1 cellular context compared by ENCODE assay signal in the genomic region with DNA sequence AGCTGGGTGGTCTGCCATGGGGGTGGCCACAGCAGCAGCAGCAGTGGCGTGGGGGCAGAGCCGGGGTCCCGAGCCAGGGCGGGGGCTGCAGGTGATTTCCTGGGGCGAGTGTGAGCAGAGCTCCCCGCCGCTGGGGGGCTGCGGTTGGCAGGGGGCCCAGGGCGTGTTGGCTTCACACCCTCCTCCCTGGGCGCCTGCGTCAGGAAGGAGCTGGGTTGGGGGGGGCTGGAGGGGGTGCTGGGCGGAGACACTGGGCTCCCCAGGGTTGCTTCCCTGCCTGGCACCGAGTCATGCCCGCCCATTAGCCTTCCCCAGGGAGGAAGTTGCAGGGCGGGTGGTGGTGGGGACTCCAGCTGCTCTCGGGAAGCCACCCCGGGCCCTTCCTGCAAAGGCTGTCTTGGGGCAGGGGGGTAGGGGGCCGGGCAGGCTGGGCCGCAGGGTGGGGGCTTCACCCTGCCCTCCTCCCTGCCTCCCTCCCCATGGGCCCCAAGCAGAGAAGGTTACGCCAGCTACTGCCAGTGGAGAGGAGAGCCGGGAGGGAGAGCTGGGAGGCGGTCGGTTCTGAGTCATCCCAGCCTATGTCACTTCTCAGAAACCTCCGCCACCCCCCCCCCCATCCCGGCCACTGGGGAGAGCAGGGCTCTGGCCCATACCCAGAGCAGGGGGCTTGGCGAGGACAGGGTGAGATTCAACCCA.
TF ChIP-seq lines count a peak whose summit lies in the region.

No MANE protein-coding gene starts in this region.

TF ChIP-seq in HepG2, 621 proteins besides CTCF, POLR2A, EP300 and RAD21 (continued from another document and continues in another):
- TF ChIP-seq, protein P1, sequence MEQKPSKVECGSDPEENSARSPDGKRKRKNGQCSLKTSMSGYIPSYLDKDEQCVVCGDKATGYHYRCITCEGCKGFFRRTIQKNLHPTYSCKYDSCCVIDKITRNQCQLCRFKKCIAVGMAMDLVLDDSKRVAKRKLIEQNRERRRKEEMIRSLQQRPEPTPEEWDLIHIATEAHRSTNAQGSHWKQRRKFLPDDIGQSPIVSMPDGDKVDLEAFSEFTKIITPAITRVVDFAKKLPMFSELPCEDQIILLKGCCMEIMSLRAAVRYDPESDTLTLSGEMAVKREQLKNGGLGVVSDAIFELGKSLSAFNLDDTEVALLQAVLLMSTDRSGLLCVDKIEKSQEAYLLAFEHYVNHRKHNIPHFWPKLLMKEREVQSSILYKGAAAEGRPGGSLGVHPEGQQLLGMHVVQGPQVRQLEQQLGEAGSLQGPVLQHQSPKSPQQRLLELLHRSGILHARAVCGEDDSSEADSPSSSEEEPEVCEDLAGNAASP (CRISPR knock-in tag; IDR thresholded peaks at IDR 0.05; ENCODE audit: borderline replicate concordance): no peak
- TF ChIP-seq ZNF572 (CRISPR knock-in tag; IDR thresholded peaks at IDR 0.05): no peak
- no peak for TF ChIP-seq ATRX (CRISPR knock-in tag; IDR thresholded peaks at IDR 0.05; ENCODE audit: borderline replicate concordance)
- TF ChIP-seq TARDBP (CRISPR knock-in tag; IDR thresholded peaks at IDR 0.05): no peak
- no peak for TF ChIP-seq MIER3 (CRISPR knock-in tag; IDR thresholded peaks at IDR 0.05; ENCODE audit: borderline replicate concordance)
- 0 out of 2 replicates have a peak, but pooled peaks have one; percentile 24 for TF ChIP-seq ZNF709 (CRISPR knock-in tag; IDR thresholded peaks at IDR 0.05)
- no peak for TF ChIP-seq SYNCRIP (IDR thresholded peaks at IDR 0.05; ENCODE audit: insufficient read depth, low read depth, low read length)
- no peak for TF ChIP-seq ZNF44 (CRISPR knock-in tag; IDR thresholded peaks at IDR 0.05)
- TF ChIP-seq RFXAP (CRISPR knock-in tag; IDR thresholded peaks at IDR 0.05; ENCODE audit: borderline replicate concordance): no peak
- TF ChIP-seq, protein P2, sequence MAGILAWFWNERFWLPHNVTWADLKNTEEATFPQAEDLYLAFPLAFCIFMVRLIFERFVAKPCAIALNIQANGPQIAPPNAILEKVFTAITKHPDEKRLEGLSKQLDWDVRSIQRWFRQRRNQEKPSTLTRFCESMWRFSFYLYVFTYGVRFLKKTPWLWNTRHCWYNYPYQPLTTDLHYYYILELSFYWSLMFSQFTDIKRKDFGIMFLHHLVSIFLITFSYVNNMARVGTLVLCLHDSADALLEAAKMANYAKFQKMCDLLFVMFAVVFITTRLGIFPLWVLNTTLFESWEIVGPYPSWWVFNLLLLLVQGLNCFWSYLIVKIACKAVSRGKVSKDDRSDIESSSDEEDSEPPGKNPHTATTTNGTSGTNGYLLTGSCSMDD (CRISPR knock-in tag; IDR thresholded peaks at IDR 0.05): no peak
- TF ChIP-seq ZNF292 (CRISPR knock-in tag; IDR thresholded peaks at IDR 0.05; ENCODE audit: borderline replicate concordance, low read depth): no peak
- no peak for TF ChIP-seq ZNF891 (CRISPR knock-in tag; IDR thresholded peaks at IDR 0.05)
- no peak for TF ChIP-seq BRD4 (CRISPR knock-in tag; IDR thresholded peaks at IDR 0.05)
- TF ChIP-seq IRF2 (CRISPR knock-in tag; IDR thresholded peaks at IDR 0.05): no peak
- TF ChIP-seq SKIL (CRISPR knock-in tag; IDR thresholded peaks at IDR 0.05; ENCODE audit: borderline replicate concordance): no peak
- no peak for TF ChIP-seq SP140L (CRISPR knock-in tag; IDR thresholded peaks at IDR 0.05; ENCODE audit: borderline replicate concordance)
- TF ChIP-seq ZNF234 (CRISPR knock-in tag; conservative IDR thresholded peaks at IDR 0.05): no peak
- no peak for TF ChIP-seq ZNF75D (CRISPR knock-in tag; IDR thresholded peaks at IDR 0.05; ENCODE audit: borderline replicate concordance)
- TF ChIP-seq MZF1 (CRISPR knock-in tag; IDR thresholded peaks at IDR 0.05; ENCODE audit: borderline replicate concordance): no peak
- TF ChIP-seq, protein P3, sequence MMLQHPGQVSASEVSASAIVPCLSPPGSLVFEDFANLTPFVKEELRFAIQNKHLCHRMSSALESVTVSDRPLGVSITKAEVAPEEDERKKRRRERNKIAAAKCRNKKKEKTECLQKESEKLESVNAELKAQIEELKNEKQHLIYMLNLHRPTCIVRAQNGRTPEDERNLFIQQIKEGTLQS (CRISPR knock-in tag; IDR thresholded peaks at IDR 0.05): peak; percentile 57
- TF ChIP-seq, protein P4, sequence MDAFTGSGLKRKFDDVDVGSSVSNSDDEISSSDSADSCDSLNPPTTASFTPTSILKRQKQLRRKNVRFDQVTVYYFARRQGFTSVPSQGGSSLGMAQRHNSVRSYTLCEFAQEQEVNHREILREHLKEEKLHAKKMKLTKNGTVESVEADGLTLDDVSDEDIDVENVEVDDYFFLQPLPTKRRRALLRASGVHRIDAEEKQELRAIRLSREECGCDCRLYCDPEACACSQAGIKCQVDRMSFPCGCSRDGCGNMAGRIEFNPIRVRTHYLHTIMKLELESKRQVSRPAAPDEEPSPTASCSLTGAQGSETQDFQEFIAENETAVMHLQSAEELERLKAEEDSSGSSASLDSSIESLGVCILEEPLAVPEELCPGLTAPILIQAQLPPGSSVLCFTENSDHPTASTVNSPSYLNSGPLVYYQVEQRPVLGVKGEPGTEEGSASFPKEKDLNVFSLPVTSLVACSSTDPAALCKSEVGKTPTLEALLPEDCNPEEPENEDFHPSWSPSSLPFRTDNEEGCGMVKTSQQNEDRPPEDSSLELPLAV (CRISPR knock-in tag; conservative IDR thresholded peaks at IDR 0.05; ENCODE audit: low read depth): no peak
- TF ChIP-seq ZSCAN22 (CRISPR knock-in tag; IDR thresholded peaks at IDR 0.05): no peak
- no peak for TF ChIP-seq ZEB1 (IDR thresholded peaks at IDR 0.05; ENCODE audit: insufficient replicate concordance, low read depth)
- no peak for TF ChIP-seq THAP11 (CRISPR knock-in tag; IDR thresholded peaks at IDR 0.05)
- TF ChIP-seq KAT7 (CRISPR knock-in tag; IDR thresholded peaks at IDR 0.05; ENCODE audit: borderline replicate concordance): no peak
- TF ChIP-seq ATAD3A (CRISPR knock-in tag; IDR thresholded peaks at IDR 0.05): no peak
- TF ChIP-seq ZNF24 (IDR thresholded peaks at IDR 0.05): no peak
- TF ChIP-seq, protein P5, sequence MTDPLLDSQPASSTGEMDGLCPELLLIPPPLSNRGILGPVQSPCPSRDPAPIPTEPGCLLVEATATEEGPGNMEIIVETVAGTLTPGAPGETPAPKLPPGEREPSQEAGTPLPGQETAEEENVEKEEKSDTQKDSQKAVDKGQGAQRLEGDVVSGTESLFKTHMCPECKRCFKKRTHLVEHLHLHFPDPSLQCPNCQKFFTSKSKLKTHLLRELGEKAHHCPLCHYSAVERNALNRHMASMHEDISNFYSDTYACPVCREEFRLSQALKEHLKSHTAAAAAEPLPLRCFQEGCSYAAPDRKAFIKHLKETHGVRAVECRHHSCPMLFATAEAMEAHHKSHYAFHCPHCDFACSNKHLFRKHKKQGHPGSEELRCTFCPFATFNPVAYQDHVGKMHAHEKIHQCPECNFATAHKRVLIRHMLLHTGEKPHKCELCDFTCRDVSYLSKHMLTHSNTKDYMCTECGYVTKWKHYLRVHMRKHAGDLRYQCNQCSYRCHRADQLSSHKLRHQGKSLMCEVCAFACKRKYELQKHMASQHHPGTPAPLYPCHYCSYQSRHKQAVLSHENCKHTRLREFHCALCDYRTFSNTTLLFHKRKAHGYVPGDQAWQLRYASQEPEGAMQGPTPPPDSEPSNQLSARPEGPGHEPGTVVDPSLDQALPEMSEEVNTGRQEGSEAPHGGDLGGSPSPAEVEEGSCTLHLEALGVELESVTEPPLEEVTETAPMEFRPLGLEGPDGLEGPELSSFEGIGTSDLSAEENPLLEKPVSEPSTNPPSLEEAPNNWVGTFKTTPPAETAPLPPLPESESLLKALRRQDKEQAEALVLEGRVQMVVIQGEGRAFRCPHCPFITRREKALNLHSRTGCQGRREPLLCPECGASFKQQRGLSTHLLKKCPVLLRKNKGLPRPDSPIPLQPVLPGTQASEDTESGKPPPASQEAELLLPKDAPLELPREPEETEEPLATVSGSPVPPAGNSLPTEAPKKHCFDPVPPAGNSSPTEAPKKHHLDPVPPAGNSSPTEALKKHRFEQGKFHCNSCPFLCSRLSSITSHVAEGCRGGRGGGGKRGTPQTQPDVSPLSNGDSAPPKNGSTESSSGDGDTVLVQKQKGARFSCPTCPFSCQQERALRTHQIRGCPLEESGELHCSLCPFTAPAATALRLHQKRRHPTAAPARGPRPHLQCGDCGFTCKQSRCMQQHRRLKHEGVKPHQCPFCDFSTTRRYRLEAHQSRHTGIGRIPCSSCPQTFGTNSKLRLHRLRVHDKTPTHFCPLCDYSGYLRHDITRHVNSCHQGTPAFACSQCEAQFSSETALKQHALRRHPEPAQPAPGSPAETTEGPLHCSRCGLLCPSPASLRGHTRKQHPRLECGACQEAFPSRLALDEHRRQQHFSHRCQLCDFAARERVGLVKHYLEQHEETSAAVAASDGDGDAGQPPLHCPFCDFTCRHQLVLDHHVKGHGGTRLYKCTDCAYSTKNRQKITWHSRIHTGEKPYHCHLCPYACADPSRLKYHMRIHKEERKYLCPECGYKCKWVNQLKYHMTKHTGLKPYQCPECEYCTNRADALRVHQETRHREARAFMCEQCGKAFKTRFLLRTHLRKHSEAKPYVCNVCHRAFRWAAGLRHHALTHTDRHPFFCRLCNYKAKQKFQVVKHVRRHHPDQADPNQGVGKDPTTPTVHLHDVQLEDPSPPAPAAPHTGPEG (CRISPR knock-in tag; IDR thresholded peaks at IDR 0.05): no peak
- TF ChIP-seq ZBTB7B (CRISPR knock-in tag; IDR thresholded peaks at IDR 0.05): no peak
- TF ChIP-seq KMT2B (CRISPR knock-in tag; IDR thresholded peaks at IDR 0.05): no peak
- TF ChIP-seq SRSF4 (IDR thresholded peaks at IDR 0.05; ENCODE audit: low read depth, low read length, poor library complexity, severe bottlenecking): no peak
- no peak for TF ChIP-seq ZUFSP (CRISPR knock-in tag; IDR thresholded peaks at IDR 0.05; ENCODE audit: borderline replicate concordance)
- no peak for TF ChIP-seq MTA1 (CRISPR knock-in tag; IDR thresholded peaks at IDR 0.05; ENCODE audit: borderline replicate concordance)
- no peak for TF ChIP-seq ZNF816 (CRISPR knock-in tag; IDR thresholded peaks at IDR 0.05; ENCODE audit: borderline replicate concordance)
- TF ChIP-seq ZNF382 (CRISPR knock-in tag; IDR thresholded peaks at IDR 0.05; ENCODE audit: borderline replicate concordance): no peak
- TF ChIP-seq ZNF589 (CRISPR knock-in tag; conservative IDR thresholded peaks at IDR 0.05): peak; percentile 26; the same call in 1 of the 2 replicates
- no peak for TF ChIP-seq ZSCAN29 (CRISPR knock-in tag; conservative IDR thresholded peaks at IDR 0.05)
- no peak for TF ChIP-seq ZNF124 (CRISPR knock-in tag; IDR thresholded peaks at IDR 0.05)
- TF ChIP-seq ZNF616 (CRISPR knock-in tag; IDR thresholded peaks at IDR 0.05; ENCODE audit: low read depth): no peak
- TF ChIP-seq AHR (CRISPR knock-in tag; IDR thresholded peaks at IDR 0.05): no peak
- no peak for TF ChIP-seq PHF20 (CRISPR knock-in tag; IDR thresholded peaks at IDR 0.05)
- no peak for TF ChIP-seq FIP1L1 (IDR thresholded peaks at IDR 0.05; ENCODE audit: borderline replicate concordance, insufficient read depth, low read depth, low read length)
- no peak for TF ChIP-seq ZNF296 (CRISPR knock-in tag; conservative IDR thresholded peaks at IDR 0.05)
- TF ChIP-seq, protein P6, sequence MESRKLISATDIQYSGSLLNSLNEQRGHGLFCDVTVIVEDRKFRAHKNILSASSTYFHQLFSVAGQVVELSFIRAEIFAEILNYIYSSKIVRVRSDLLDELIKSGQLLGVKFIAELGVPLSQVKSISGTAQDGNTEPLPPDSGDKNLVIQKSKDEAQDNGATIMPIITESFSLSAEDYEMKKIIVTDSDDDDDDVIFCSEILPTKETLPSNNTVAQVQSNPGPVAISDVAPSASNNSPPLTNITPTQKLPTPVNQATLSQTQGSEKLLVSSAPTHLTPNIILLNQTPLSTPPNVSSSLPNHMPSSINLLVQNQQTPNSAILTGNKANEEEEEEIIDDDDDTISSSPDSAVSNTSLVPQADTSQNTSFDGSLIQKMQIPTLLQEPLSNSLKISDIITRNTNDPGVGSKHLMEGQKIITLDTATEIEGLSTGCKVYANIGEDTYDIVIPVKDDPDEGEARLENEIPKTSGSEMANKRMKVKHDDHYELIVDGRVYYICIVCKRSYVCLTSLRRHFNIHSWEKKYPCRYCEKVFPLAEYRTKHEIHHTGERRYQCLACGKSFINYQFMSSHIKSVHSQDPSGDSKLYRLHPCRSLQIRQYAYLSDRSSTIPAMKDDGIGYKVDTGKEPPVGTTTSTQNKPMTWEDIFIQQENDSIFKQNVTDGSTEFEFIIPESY (CRISPR knock-in tag; IDR thresholded peaks at IDR 0.05): no peak; the same call in 1 of the 2 replicates
- TF ChIP-seq ZNF749 (CRISPR knock-in tag; IDR thresholded peaks at IDR 0.05; ENCODE audit: borderline replicate concordance): no peak
- no peak for TF ChIP-seq TEAD3 (CRISPR knock-in tag; optimal IDR thresholded peaks at IDR 0.05; ENCODE audit: borderline replicate concordance)
- no peak for TF ChIP-seq ATF1 (CRISPR knock-in tag; IDR thresholded peaks at IDR 0.05)
- no peak for TF ChIP-seq ZNF598 (CRISPR knock-in tag; IDR thresholded peaks at IDR 0.05; ENCODE audit: borderline replicate concordance)
